In genomic region chr12:123365141-123365917, GRCh38 we compare ENCODE assay signal across 1 cellular context.
TF ChIP-seq lines count a peak whose summit lies in the region.

No MANE protein-coding gene starts in this region.

TF ChIP-seq in GM12878, 131 proteins besides CTCF, POLR2A, EP300 and RAD21 (continued from another document):
- no peak for TF ChIP-seq ZNF622 (IDR thresholded peaks at IDR 0.05)
- TF ChIP-seq KDM1A (IDR thresholded peaks at IDR 0.05; ENCODE audit: borderline replicate concordance): no peak
- TF ChIP-seq POU2F2 (IDR thresholded peaks at IDR 0.05; ENCODE audit: borderline replicate concordance, low read depth, low read length): peak; percentile 94; the same call in 2 of the 3 replicates
- no peak for TF ChIP-seq ZNF274 (IDR thresholded peaks at IDR 0.05; ENCODE audit: insufficient read depth, insufficient read length)
- 0 out of 2 replicates have a peak, but pooled peaks have one; percentile 90 for TF ChIP-seq GATAD2B (conservative IDR thresholded peaks at IDR 0.05; ENCODE audit: low read depth)
- TF ChIP-seq SMC3 (IDR thresholded peaks at IDR 0.05; ENCODE audit: borderline replicate concordance, low read length): peak; percentile 55; the same call in 1 of the 2 replicates
- peak; percentile 86; the same call in 1 of the 2 replicates for TF ChIP-seq NKRF (conservative IDR thresholded peaks at IDR 0.05)
- TF ChIP-seq EZH2 (IDR thresholded peaks at IDR 0.05; ENCODE audit: borderline replicate concordance, control insufficient read depth, low read depth, low read length): no peak
- no peak for TF ChIP-seq ZNF384 (IDR thresholded peaks at IDR 0.05; ENCODE audit: borderline replicate concordance, low read depth, low read length)
- peak; percentile 96 for TF ChIP-seq NR2F1 (conservative IDR thresholded peaks at IDR 0.05)
- no peak for TF ChIP-seq KAT2A (conservative IDR thresholded peaks at IDR 0.05; ENCODE audit: control insufficient read depth, low read depth, low read length)
- no peak for TF ChIP-seq MYC (IDR thresholded peaks at IDR 0.05; ENCODE audit: insufficient read depth, insufficient read length, insufficient replicate concordance, low read length, severe bottlenecking)
- no peak for TF ChIP-seq NR2C2 (IDR thresholded peaks at IDR 0.05; ENCODE audit: borderline replicate concordance, control insufficient read depth, insufficient read length, low read depth)
- TF ChIP-seq MXI1 (IDR thresholded peaks at IDR 0.05; ENCODE audit: low read depth, low read length): peak; percentile 97
- no peak for TF ChIP-seq NFXL1 (IDR thresholded peaks at IDR 0.05; ENCODE audit: borderline replicate concordance)
- peak; percentile 93 for TF ChIP-seq CREM (IDR thresholded peaks at IDR 0.05; ENCODE audit: low read depth)
- TF ChIP-seq CBX5 (IDR thresholded peaks at IDR 0.05; ENCODE audit: low read depth): peak; percentile 79; the same call in 1 of the 2 replicates
TF ChIP-seq in GM12878: peak in this region for 92.
